ENCODE assay signal across 19 cellular contexts in the genomic region with DNA sequence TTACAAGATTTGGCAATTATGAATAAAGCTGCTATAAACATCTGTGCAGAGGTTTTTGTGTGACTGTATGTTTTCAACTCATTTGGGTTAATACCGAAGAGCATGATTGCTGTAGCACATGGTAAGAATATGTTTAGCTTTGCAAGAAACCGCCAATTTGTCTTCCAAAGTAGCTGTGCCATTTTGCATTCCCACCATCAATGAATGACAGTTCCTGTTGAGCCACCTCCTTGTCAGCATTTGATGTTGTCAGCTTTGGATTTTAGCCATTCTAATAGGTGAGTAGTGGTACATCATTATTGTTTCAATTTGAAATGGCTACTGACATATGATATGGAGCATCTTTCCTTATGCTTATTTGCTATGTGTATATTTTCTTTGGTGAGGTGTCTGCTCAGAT. TPM values are rescaled to one million over a fixed set of nuclear protein-coding genes. Genes with fewer than 3 reads are reported as not detected.
"Had no signal": no experiment of that assay in that cellular context is flagged by ENCODE, and none has a peak within 500 bp of the region (broad histone marks: within the 10 kb centered on the region; RNA-seq: fewer than 3 reads in every experiment).

No MANE protein-coding gene starts in this region.

RNA-seq across cellular contexts. Expression of gene CYP2A7, which starts 8.2 kb away (rescaled TPM):
- total RNA-seq: hepatocyte; kidney; kidney epithelial cell; left cardiac atrium; left colon; left lung; left ventricle myocardium inferior; left ventricle myocardium superior; lower leg skin; lung microvascular endothelial cell; mammary epithelial cell; mesenteric fat pad; mesothelial cell of epicardium; mononuclear cell; mucosa of descending colon; myocyte; naive thymus-derived CD4-positive, alpha-beta T cell had no signal
- polyA plus RNA-seq: hepatocyte; immature natural killer cell; keratinocyte; mammary epithelial cell; naive thymus-derived CD4-positive, alpha-beta T cell had no signal

RNA-seq across cellular contexts. Expression of gene CYP2A6, which starts 23.6 kb away (rescaled TPM):
- total RNA-seq: kidney, kidney epithelial cell, left cardiac atrium, left colon, left ventricle myocardium inferior, left ventricle myocardium superior, lower leg skin, lung microvascular endothelial cell, mammary epithelial cell, mononuclear cell, myocyte had no signal
- polyA plus RNA-seq: keratinocyte; mammary epithelial cell; naive thymus-derived CD4-positive, alpha-beta T cell had no signal
